ENCODE assay signal across 8 cellular contexts in the genomic region with DNA sequence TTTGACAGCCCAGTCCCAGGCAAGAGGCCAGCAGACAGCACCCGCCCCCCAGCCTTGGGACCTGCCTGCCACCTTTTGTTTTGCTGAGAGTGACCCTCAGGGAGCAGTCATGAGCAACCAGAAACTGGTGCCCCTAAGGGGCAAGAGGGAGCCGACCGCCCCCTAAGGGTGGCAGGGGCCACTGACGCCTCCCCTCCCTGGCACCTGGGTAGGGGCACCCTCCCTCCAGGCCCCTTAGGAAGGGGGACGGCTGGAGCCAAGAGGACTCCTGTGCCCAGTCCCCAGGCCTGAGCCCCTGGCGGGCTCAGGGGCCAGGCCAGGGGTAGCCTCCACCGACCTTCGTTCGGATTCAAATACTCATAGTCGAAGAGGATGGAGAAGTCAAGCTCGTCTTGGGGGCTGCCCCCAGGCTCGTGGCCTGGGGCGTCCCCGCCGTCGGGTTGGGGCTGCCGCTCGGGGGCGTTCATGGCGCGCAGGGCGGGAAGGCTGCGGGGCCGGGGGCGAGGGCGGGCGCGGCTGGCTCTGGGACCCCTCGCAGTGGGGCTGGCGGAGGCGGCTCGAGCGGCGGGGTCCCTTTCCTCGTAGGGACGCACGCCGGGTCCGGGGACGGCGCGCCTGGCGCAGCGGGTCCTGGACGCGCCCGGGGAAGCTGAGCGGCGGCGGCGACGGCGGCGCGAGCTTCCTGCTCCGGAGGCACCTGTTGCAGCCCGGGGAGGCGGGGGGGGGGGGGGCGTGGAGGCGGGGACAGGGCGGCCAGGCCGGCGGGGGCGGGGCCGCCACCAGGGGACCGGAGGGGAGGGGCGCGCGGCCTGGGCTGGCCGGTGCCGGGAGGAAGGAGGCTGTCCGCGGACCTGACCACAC. TPM values are rescaled to one million over a fixed set of nuclear protein-coding genes. Genes with fewer than 3 reads are reported as not detected.
DNase-seq lines count a peak whose midpoint lies in the region; ATAC-seq and TF ChIP-seq lines count a peak whose summit lies in the region.

A gene (minus strand): TSS at position 687 of the 861 bp plus-strand sequence. CDS start 220 bp downstream, at position 467.

- peak within 1 kb of the TSS; percentile 97 for H3K27ac Mint-ChIP-seq in activated CD4-positive, alpha-beta T cell treated with anti-CD3 and anti-CD28 coated beads, Interleukin-2, amount 10 ng/mL, durations not matched to agents 7 days and 5 days
- H3K27ac Mint-ChIP-seq in endothelial cell (ENCODE audit: unreplicated experiment) (peak within 1 kb of the TSS; percentile 48), neural crest cell (ENCODE audit: unreplicated experiment) (no peak within 1 kb of the TSS)

- H3K9me3 ChIP-seq in aorta (ENCODE audit: control insufficient read depth, low read length) = no peaks in the 10 kb centered on the region

- intact Hi-C loops in aorta (cut with DNase I) = no loop called here

- peaks cover 35% of the 10 kb centered on the region for H3K36me3 Mint-ChIP-seq in activated CD4-positive, alpha-beta T cell treated with anti-CD3 and anti-CD28 coated beads, Interleukin-2, amount 10 ng/mL, durations not matched to agents 7 days and 5 days (ENCODE audit: low read depth)
- H3K36me3 Mint-ChIP-seq in endothelial cell (ENCODE audit: low read depth, unreplicated experiment) (no peaks in the 10 kb centered on the region), neural crest cell (ENCODE audit: low read depth) (no peaks in the 10 kb centered on the region)

- 12 to 21% methylated on average over 30 to 73 of the region's 73 CpGs for WGBS in aorta, 2 donors

- no peaks in the 10 kb centered on the region for H3K27me3 ChIP-seq in aorta (ENCODE audit: control insufficient read depth in 1 of 2, insufficient read depth in 2 of 2, low read length in 1 of 2)

- TF ChIP-seq CTCF in endothelial cell (IDR thresholded peaks at IDR 0.05; ENCODE audit: unreplicated experiment) (no peak), neural crest cell (conservative IDR thresholded peaks at IDR 0.05) (peak; percentile 40)

- H3K9me3 Mint-ChIP-seq in activated CD4-positive, alpha-beta T cell treated with anti-CD3 and anti-CD28 coated beads, Interleukin-2, amount 10 ng/mL, durations not matched to agents 7 days and 5 days = peaks cover 4% of the 10 kb centered on the region
- H3K9me3 Mint-ChIP-seq in endothelial cell (ENCODE audit: unreplicated experiment) (no peaks in the 10 kb centered on the region), neural crest cell (peaks cover 3% of the 10 kb centered on the region)

- H3K4me3 Mint-ChIP-seq in activated CD4-positive, alpha-beta T cell treated with anti-CD3 and anti-CD28 coated beads, Interleukin-2, amount 10 ng/mL, durations not matched to agents 7 days and 5 days = peak within 1 kb of the TSS; percentile 98
- H3K4me3 Mint-ChIP-seq in endothelial cell (ENCODE audit: unreplicated experiment) = peak within 1 kb of the TSS; percentile 70
- H3K4me3 Mint-ChIP-seq in neural crest cell = peak within 1 kb of the TSS; percentile 45

- no peaks in the 10 kb centered on the region for H3K36me3 ChIP-seq in aorta (ENCODE audit: control insufficient read depth in 1 of 2, insufficient read depth in 2 of 2, low read length in 1 of 2)

- POLR2A ChIA-PET in activated CD4-positive, alpha-beta T cell treated with anti-CD3 and anti-CD28 coated beads, Interleukin-2, amount 10 ng/mL, durations not matched to agents 7 days and 5 days (lab: Charles Lee) = interaction anchor here (0.5 to 1.1 kb wide), 3 partner anchors 15 to 100 kb away, joined by 3 read pairs; no protein-coding TSS in a partner anchor

- H3K27ac ChIP-seq in aorta (ENCODE audit: low read depth in 1 of 2, low read length in 2 of 2) = peak within 1 kb of the TSS in 1 of 2 donors; percentile 82

- peak within 1 kb of the TSS; percentile 0 to 15 for H3K4me3 ChIP-seq in aorta (ENCODE audit: low read length in 2 of 2)

- DNase-seq in ELF-1 (ENCODE audit: low read depth, low spot score) (peak; percentile 50), Kasumi-1 (lab: John Stamatoyannopoulos, UW) (peak; percentile 42 to 44), endothelial cell (ENCODE audit: low spot score) (peak; percentile 41), neural crest cell (ENCODE audit: low read depth, low spot score) (no peak), aorta (peak; percentile 71 to 84), midbrain (lab: John Stamatoyannopoulos, UW) (no peak)
- peak; percentile 54 for DNase-seq in activated CD4-positive, alpha-beta T cell treated with anti-CD3 and anti-CD28 coated beads, Interleukin-2, amount 10 ng/mL, durations not matched to agents 7 days and 5 days

- CTCF ChIA-PET in activated CD4-positive, alpha-beta T cell treated with anti-CD3 and anti-CD28 coated beads, Interleukin-2, amount 10 ng/mL, durations not matched to agents 7 days and 5 days (lab: Charles Lee) = interaction anchor here (0.8 to 2.3 kb wide), 15 partner anchors 10 to 163 kb away, joined by 3 to 8 read pairs (median 3); no protein-coding TSS in a partner anchor

- H3K4me1 Mint-ChIP-seq in activated CD4-positive, alpha-beta T cell treated with anti-CD3 and anti-CD28 coated beads, Interleukin-2, amount 10 ng/mL, durations not matched to agents 7 days and 5 days = peaks cover 42% of the 10 kb centered on the region
- peaks cover 17% of the 10 kb centered on the region for H3K4me1 Mint-ChIP-seq in endothelial cell (ENCODE audit: unreplicated experiment)
- peaks cover 14% of the 10 kb centered on the region for H3K4me1 Mint-ChIP-seq in neural crest cell

- ATAC-seq in GM21526 (IDR thresholded peaks at IDR 0.05; ENCODE audit: low FRiP score, unreplicated experiment) (peak; percentile 47), aorta (ENCODE audit: low FRiP score) (peak; percentile 68)

- no peaks in the 10 kb centered on the region for H3K4me1 ChIP-seq in aorta (ENCODE audit: control insufficient read depth in 1 of 2, insufficient read depth in 2 of 2, low read length in 2 of 2)

- peaks cover 21% of the 10 kb centered on the region for H3K27me3 Mint-ChIP-seq in activated CD4-positive, alpha-beta T cell treated with anti-CD3 and anti-CD28 coated beads, Interleukin-2, amount 10 ng/mL, durations not matched to agents 7 days and 5 days
- H3K27me3 Mint-ChIP-seq in endothelial cell (ENCODE audit: unreplicated experiment) (peaks cover 25% of the 10 kb centered on the region), neural crest cell (ENCODE audit: low read depth) (peaks cover 63% of the 10 kb centered on the region)

RNA-seq across cellular contexts. Expression of the gene that starts here (rescaled TPM):
- total RNA-seq in activated CD4-positive, alpha-beta T cell treated with anti-CD3 and anti-CD28 coated beads, Interleukin-2, amount 10 ng/mL, durations not matched to agents 7 days and 5 days = 10 to 100 TPM; 62.0 to 68.8 TPM
- 3.5 TPM for total RNA-seq in endothelial cell (ENCODE audit: unreplicated experiment)
- 1.9 and 2.0 TPM in 2 replicates for total RNA-seq in neural crest cell
- total RNA-seq in aorta = 10 to 100 TPM; 11.7 to 13.0 TPM
- 1 to 10 TPM; 1.7 to 3.1 TPM for polyA plus RNA-seq in aorta

Comparison
In these comparisons a context has a peak if more than half of its experiments do, and no peak if none do; other contexts are left out.
1. RNA of the gene that starts here (total RNA-seq): 62.0 to 68.8 TPM in activated CD4-positive, alpha-beta T cell treated with anti-CD3 and anti-CD28 coated beads, Interleukin-2, amount 10 ng/mL, durations not matched to agents 7 days and 5 days; 11.7 to 13.0 TPM in aorta, 3.5 TPM in endothelial cell (single experiment) and 1.9 to 2.0 TPM in neural crest cell; every median in the first group is over 4 times any median in the second.
2. DNase-seq: peak in ELF-1 (single experiment), Kasumi-1 (2 of 2), activated CD4-positive, alpha-beta T cell treated with anti-CD3 and anti-CD28 coated beads, Interleukin-2, amount 10 ng/mL, durations not matched to agents 7 days and 5 days (single experiment), endothelial cell (single experiment) and aorta (2 of 2); none in neural crest cell (single experiment) and midbrain (single experiment).
3. H3K4me3 Mint-ChIP-seq: peak in every context shown above with its lines; median percentile 98 in activated CD4-positive, alpha-beta T cell treated with anti-CD3 and anti-CD28 coated beads, Interleukin-2, amount 10 ng/mL, durations not matched to agents 7 days and 5 days; 70 in endothelial cell; 45 in neural crest cell.